In genomic region chr14:49428076-49428475, GRCh38 we compare ENCODE assay signal across 8 cellular contexts.
"Had no signal": no experiment of that assay in that cellular context is flagged by ENCODE, and none has a peak within 500 bp of the region (broad histone marks: within the 10 kb centered on the region; RNA-seq: fewer than 3 reads in every experiment).

No MANE protein-coding gene starts in this region.

- H3K4me2 ChIP-seq: GM23338 had no signal

- H3K4me3 ChIP-seq: GM23248, GM23338, HAP-1 had no signal

- H3K9me3 ChIP-seq: HAP-1 had no signal

- H3K27ac ChIP-seq: GM23248 had no signal

- DNase-seq: GM23248, GOT3, H7, H9, HCEC 1CT, HFFc6 had no signal

- H2AFZ ChIP-seq: GM23248, GM23338 had no signal

- H3K9ac ChIP-seq: GM23248 had no signal

- H3K36me3 ChIP-seq: HAP-1 had no signal
